ENCODE assay signal across 15 cellular contexts in genomic region chr3:161263057-161263456, GRCh38. TPM values are rescaled to one million over a fixed set of nuclear protein-coding genes. Genes with fewer than 3 reads are reported as not detected.
A peak's percentile ranks its signal among the peaks of the same experiment; 100 is the strongest.
DNase-seq lines count a peak whose midpoint lies in the region; ATAC-seq and TF ChIP-seq lines count a peak whose summit lies in the region.
"Had no signal": no experiment of that assay in that cellular context is flagged by ENCODE, and none has a peak within 500 bp of the region (broad histone marks: within the 10 kb centered on the region; RNA-seq: fewer than 3 reads in every experiment).

No MANE protein-coding gene starts in this region.

- H3K79me2 ChIP-seq in DND-41 (ENCODE audit: insufficient read depth, low read length) (no peaks in the 10 kb centered on the region), osteoblast (ENCODE audit: insufficient read depth, low read length) (no peaks in the 10 kb centered on the region)

- ATAC-seq in DND-41 (ENCODE audit: insufficient read depth, low read depth) (peak; percentile 19; the same call in 2 of the 3 replicates), esophagus mucosa (peak; percentile 47), HG02759 (IDR thresholded peaks at IDR 0.05; ENCODE audit: unreplicated experiment) (no peak)
- ATAC-seq: naive thymus-derived CD4-positive, alpha-beta T cell; Panc1 had no signal

- H3K9me3 ChIP-seq in DND-41 (ENCODE audit: insufficient read depth, low read length, severe bottlenecking) = no peaks in the 10 kb centered on the region
- no peaks in the 10 kb centered on the region for H3K9me3 ChIP-seq in osteoblast (ENCODE audit: low read depth, low read length)

- H3K27ac ChIP-seq in DND-41 (ENCODE audit: low read length) (no peak overlapping the region), osteoblast (ENCODE audit: low read depth, low read length) (peak overlapping the region; percentile 21)

- H3K9ac ChIP-seq in DND-41 (ENCODE audit: low read depth, low read length) = no peak overlapping the region

- no peak for TF ChIP-seq CTCF in DND-41 (IDR thresholded peaks at IDR 0.05; ENCODE audit: borderline replicate concordance, extremely low read depth, low read length, poor library complexity, severe bottlenecking)
- no peak for TF ChIP-seq CTCF in osteoblast (IDR thresholded peaks at IDR 0.05; ENCODE audit: extremely low read depth, low read depth, low read length)

- H2AFZ ChIP-seq in DND-41 (ENCODE audit: low read depth, low read length) (no peak overlapping the region), osteoblast (ENCODE audit: low read length) (no peak overlapping the region)

- H3K4me2 ChIP-seq in DND-41 (ENCODE audit: insufficient read depth, low read length) (no peak overlapping the region), osteoblast (ENCODE audit: insufficient read depth, low read length) (peak overlapping the region; percentile 29)

- DNase-seq in DND-41 (no peak), M059J (ENCODE audit: low read depth) (peak; percentile 85), osteoblast (ENCODE audit: insufficient read length, low spot score, missing footprints) (no peak), OCI-M1 (lab: John Stamatoyannopoulos, UW) (no peak), SW 1271 (lab: John Stamatoyannopoulos, UW) (no peak)
- DNase-seq: activated CD4-positive, alpha-beta T cell treated with anti-CD3 and anti-CD28 coated beads for 1 hour; GOT3; hippocampal formation; NCI-H146; NCI-H510A; stimulated activated CD4-positive, alpha-beta T cell treated with anti-CD3 and anti-CD28 coated beads, Interleukin-4, amount 100 ng/mL, for 24 hours had no signal

- H3K4me1 ChIP-seq in DND-41 (ENCODE audit: insufficient read depth, low read length) (no peaks in the 10 kb centered on the region), osteoblast (ENCODE audit: insufficient read depth, low read length) (peaks cover 36% of the 10 kb centered on the region)

- H4K20me1 ChIP-seq in DND-41 (ENCODE audit: insufficient read depth, low read length) = no peaks in the 10 kb centered on the region
- H4K20me1 ChIP-seq in osteoblast (ENCODE audit: insufficient read depth, low read length) = no peaks in the 10 kb centered on the region

- no peaks in the 10 kb centered on the region for H3K27me3 ChIP-seq in DND-41 (ENCODE audit: insufficient read depth, low read length, poor library complexity)
- no peaks in the 10 kb centered on the region for H3K27me3 ChIP-seq in osteoblast (ENCODE audit: insufficient read depth, low read length)

- H3K36me3 ChIP-seq in DND-41 (ENCODE audit: insufficient read depth, low read length) = no peaks in the 10 kb centered on the region
- no peaks in the 10 kb centered on the region for H3K36me3 ChIP-seq in osteoblast (ENCODE audit: insufficient read depth, low read length)

- no peak overlapping the region for H3K4me3 ChIP-seq in DND-41 (ENCODE audit: low read depth in 1 of 2, low read length in 2 of 2)
- H3K4me3 ChIP-seq in osteoblast (ENCODE audit: insufficient read depth, low read length) = no peak overlapping the region

RNA-seq across cellular contexts. Expression of gene NMD3, which starts 41.9 kb away (rescaled TPM):
- 43.6 and 64.4 TPM in 2 replicates for total RNA-seq in M059J (2014; rRNA removed; shearing (Covaris generic))
- total RNA-seq in esophagus mucosa (35.3 TPM), osteoblast (94.6 and 118 TPM in 2 replicates)
